16 cellular contexts compared by ENCODE assay signal in the genomic region with DNA sequence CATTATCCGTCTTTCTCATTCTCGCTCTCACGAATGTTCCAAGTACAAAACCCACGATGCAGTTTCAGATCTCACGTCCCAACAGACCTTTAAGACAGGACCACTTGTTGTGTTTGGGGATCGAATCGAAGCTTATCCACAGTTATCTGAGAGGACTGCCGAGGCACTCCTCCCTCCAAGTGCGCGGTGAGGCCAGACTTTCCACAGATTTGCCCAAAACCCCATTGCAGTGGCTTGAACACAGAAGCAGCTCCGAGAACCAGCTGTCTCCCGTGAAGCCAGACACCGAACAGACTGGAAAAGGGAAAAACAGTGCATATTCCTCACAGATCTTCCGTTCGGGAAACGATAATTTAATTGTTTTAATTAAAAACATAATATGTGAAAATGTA.
"Had no signal": no experiment of that assay in that cellular context is flagged by ENCODE, and none has a peak within 500 bp of the region (broad histone marks: within the 10 kb centered on the region; RNA-seq: fewer than 3 reads in every experiment).

No MANE protein-coding gene starts in this region.

- H3K9me3 Mint-ChIP-seq: activated T-cell treated with anti-CD3 and anti-CD28 coated beads, Interleukin-2, amount 50 U/mL, for 4 hours had no signal

- H3K27ac ChIP-seq: left lung, neutrophil, thoracic aorta had no signal

- ATAC-seq: activated T-cell treated with anti-CD3 and anti-CD28 coated beads, Interleukin-2, amount 50 U/mL, for 4 hours; left lung had no signal

- H3K36me3 ChIP-seq: left lung, neutrophil, stomach, thoracic aorta had no signal

- DNase-seq: activated CD4-positive, alpha-beta T cell treated with anti-CD3 and anti-CD28 coated beads, Interleukin-2, amount 50 U/mL, for 1 hour; activated CD4-positive, CD25-positive, alpha-beta regulatory T cell; activated gamma-delta T cell; activated T-cell treated with anti-CD3 and anti-CD28 coated beads, Interleukin-2, amount 50 U/mL, for 4 hours; endodermal cell; erythroblast; foreskin fibroblast; mesendoderm; SIG-M5; stomach; T-helper 2 cell had no signal

- H3K9me3 ChIP-seq: left lung, neutrophil, stomach, thoracic aorta had no signal

- H3K4me3 Mint-ChIP-seq: activated naive CD8-positive, alpha-beta T cell; activated T-cell treated with anti-CD3 and anti-CD28 coated beads, Interleukin-2, amount 50 U/mL, for 4 hours; endodermal cell had no signal

- H3K4me3 ChIP-seq: left lung, stomach, thoracic aorta had no signal

- H3K27ac Mint-ChIP-seq: endodermal cell, progenitor cell of endocrine pancreas had no signal

- H3K27me3 Mint-ChIP-seq: activated naive CD8-positive, alpha-beta T cell had no signal

- H3K36me3 Mint-ChIP-seq: activated naive CD8-positive, alpha-beta T cell had no signal
